In the genomic region with DNA sequence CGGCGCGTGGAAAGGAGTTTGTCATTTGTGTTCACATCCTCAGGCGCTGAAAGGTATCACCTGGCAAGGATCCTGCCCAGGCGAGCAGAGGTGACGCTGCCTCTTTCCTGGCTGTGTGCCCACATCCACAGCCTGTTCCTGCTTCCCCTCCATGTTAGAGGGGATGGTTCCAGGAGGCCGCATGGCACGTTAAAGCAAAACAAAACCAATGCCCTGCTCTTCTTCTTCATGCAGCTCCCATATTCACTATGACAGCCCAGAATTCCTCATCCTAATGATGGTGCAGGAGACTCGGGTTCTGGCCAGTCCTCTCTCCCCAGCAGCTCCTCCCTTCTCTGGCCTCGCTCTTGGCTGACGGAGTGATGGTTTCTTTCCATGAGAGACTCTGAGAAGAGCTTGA, we compare ENCODE assay signal across 15 cellular contexts.
A peak's percentile ranks its signal among the peaks of the same experiment; 100 is the strongest.
DNase-seq lines count a peak whose midpoint lies in the region; ATAC-seq and TF ChIP-seq lines count a peak whose summit lies in the region.
"Had no signal": no experiment of that assay in that cellular context is flagged by ENCODE, and none has a peak within 500 bp of the region (broad histone marks: within the 10 kb centered on the region; RNA-seq: fewer than 3 reads in every experiment).

No MANE protein-coding gene starts in this region.

- no peaks in the 10 kb centered on the region for H3K4me1 ChIP-seq in rectal smooth muscle tissue (ENCODE audit: control insufficient read depth, insufficient read depth, low read length)
- H3K4me1 ChIP-seq: BLaER1, Peyer's patch had no signal

- no peak for TF ChIP-seq CTCF in foreskin fibroblast (IDR thresholded peaks at IDR 0.05; ENCODE audit: low read depth, low read length)

- H3K36me3 ChIP-seq in rectal smooth muscle tissue (ENCODE audit: control insufficient read depth, insufficient read depth, low read length): no peaks in the 10 kb centered on the region
- H3K36me3 ChIP-seq: BLaER1, Peyer's patch had no signal

- no peak overlapping the region for H3K9ac ChIP-seq in rectal smooth muscle tissue (ENCODE audit: low read length)
- H3K9ac ChIP-seq: BLaER1 had no signal

- peak overlapping the region; percentile 10 for H3K27ac ChIP-seq in rectal smooth muscle tissue (ENCODE audit: low read depth, low read length)
- H3K27ac ChIP-seq: BLaER1, Peyer's patch had no signal

- intact Hi-C loops in Right ventricle myocardium superior (cut with DNase I): no loop called here

- peak; percentile 91 for ATAC-seq in Right ventricle myocardium superior (ENCODE audit: poor library complexity)
- no peak for ATAC-seq in GM18861 (IDR thresholded peaks at IDR 0.05; ENCODE audit: unreplicated experiment)
- no peak for ATAC-seq in HG02973 (IDR thresholded peaks at IDR 0.05; ENCODE audit: unreplicated experiment)

- peak; percentile 38 for DNase-seq in NCI-H1092 (lab: John Stamatoyannopoulos, UW)
- DNase-seq in NCI-H748 (lab: John Stamatoyannopoulos, UW; ENCODE audit: unreplicated experiment): peak; percentile 83
- peak; percentile 82 for DNase-seq in Right ventricle myocardium superior
- DNase-seq in foreskin fibroblast: no peak
- DNase-seq in MV-4-11 (lab: John Stamatoyannopoulos, UW): no peak
- DNase-seq: activated CD4-positive, alpha-beta T cell treated with anti-CD3 and anti-CD28 coated beads for 1 hour; activated naive CD4-positive, alpha-beta T cell treated with anti-CD3 and anti-CD28 coated beads, Interleukin-2, amount 10 ng/mL, durations not matched to agents 7 days and 5 days; endodermal cell; foreskin melanocyte; NCI-H510A treated with DMSO at 0.1 percent for 48 hours; Peyer's patch had no signal

- H3K27me3 ChIP-seq in rectal smooth muscle tissue (ENCODE audit: control insufficient read depth, insufficient read depth, low read length): no peaks in the 10 kb centered on the region
- H3K27me3 ChIP-seq: BLaER1, Peyer's patch had no signal

- H3K4me3 ChIP-seq in rectal smooth muscle tissue (ENCODE audit: low read length) (no peak overlapping the region), foreskin fibroblast (ENCODE audit: low read depth in 1 of 2, low read length in 2 of 2) (no peak overlapping the region)
- H3K4me3 ChIP-seq: BLaER1, Peyer's patch had no signal

Comparison
In these comparisons a context has a peak if more than half of its experiments do, and no peak if none do; other contexts are left out.
1. DNase-seq: peak in NCI-H1092 (single experiment), NCI-H748 (single experiment) and Right ventricle myocardium superior (single experiment); none in foreskin fibroblast (0 of 2) and MV-4-11 (single experiment).